9 cellular contexts compared by ENCODE assay signal in the genomic region with DNA sequence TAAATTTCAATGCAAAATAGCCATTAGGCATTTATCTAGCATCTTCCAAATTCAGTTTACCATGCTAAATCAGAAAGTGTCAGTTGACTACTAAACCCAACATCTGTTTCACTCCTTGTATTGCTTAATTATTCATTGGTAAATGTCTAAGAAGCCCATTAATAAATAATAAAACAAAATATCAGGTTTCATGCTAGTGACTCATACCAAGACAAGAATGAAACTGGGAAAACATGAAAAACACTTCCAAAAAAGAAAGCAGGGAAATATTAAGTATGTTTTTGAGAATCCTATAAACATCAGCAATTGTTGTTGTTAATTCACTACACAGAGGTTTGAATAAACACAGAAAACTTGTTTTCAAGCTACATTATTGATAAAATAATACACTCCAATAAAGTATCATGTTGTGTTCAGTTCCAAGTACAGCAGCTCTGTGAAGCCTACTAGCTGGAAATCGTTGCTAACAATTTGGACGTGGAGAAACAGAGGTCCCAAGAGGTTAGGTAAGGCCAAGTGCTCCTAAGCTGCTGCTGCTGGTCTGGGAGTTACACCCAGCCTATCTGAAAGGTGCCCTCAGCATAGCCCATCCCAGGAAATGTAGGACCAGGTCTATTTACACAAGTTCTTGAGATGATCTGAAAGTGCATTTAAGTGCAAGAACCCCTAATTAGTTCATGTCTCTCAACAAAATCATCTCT.
DNase-seq lines count a peak whose midpoint lies in the region; ATAC-seq and TF ChIP-seq lines count a peak whose summit lies in the region.
"Had no signal": no experiment of that assay in that cellular context is flagged by ENCODE, and none has a peak within 500 bp of the region (broad histone marks: within the 10 kb centered on the region; RNA-seq: fewer than 3 reads in every experiment).

No MANE protein-coding gene starts in this region.

- no peak overlapping the region for H3K27ac ChIP-seq in KMS-11
- peak overlapping the region; percentile 37 to 70 (median 60) for H3K27ac ChIP-seq in upper lobe of left lung
- H3K27ac ChIP-seq: prostate gland had no signal

- no peak for TF ChIP-seq POLR2A in upper lobe of left lung (IDR thresholded peaks at IDR 0.05)
- TF ChIP-seq POLR2A in GM18505 (IDR thresholded peaks at IDR 0.05; ENCODE audit: borderline replicate concordance, extremely low read depth, insufficient read depth, insufficient read length) = no peak

- no peak overlapping the region for H3K9ac ChIP-seq in KMS-11

- ATAC-seq in upper lobe of left lung (ENCODE audit: low FRiP score in 2 of 2) = peak in 1 of 2 donors; percentile 53
- no peak for ATAC-seq in GM21723 (IDR thresholded peaks at IDR 0.05; ENCODE audit: unreplicated experiment)
- ATAC-seq in GM18505 (IDR thresholded peaks at IDR 0.05; ENCODE audit: unreplicated experiment) = no peak
- ATAC-seq: stimulated activated naive B cell treated with anti-CD40 and anti-IgM and Interleukin-4, amounts not matched to agents 10 μg/mL and 1 μg/mL and 100 μg/mL, for 72 hours had no signal

- peak; percentile 60 for DNase-seq in astrocyte of the spinal cord (ENCODE audit: low read depth, low spot score)
- peak; percentile 46 for DNase-seq in iris pigment epithelial cell (ENCODE audit: low read depth)
- peak in 1 of 2 donors; percentile 53 for DNase-seq in upper lobe of left lung
- DNase-seq in DMS114 treated with DMSO at 0.1 percent for 48 hours (lab: John Stamatoyannopoulos, UW; ENCODE audit: unreplicated experiment) = no peak
- DNase-seq: stimulated activated naive B cell treated with anti-CD40 and anti-IgM and Interleukin-4, amounts not matched to agents 10 μg/mL and 1 μg/mL and 100 μg/mL, for 72 hours had no signal

- no peaks in the 10 kb centered on the region for H3K79me2 ChIP-seq in KMS-11 (ENCODE audit: insufficient read depth, low read depth)

- no peak overlapping the region for H3K4me3 ChIP-seq in KMS-11 (IDR thresholded peaks at IDR 0.05; ENCODE audit: insufficient read depth, low read depth, low read length)
- no peak overlapping the region for H3K4me3 ChIP-seq in astrocyte of the spinal cord (ENCODE audit: low read depth, low read length)
- H3K4me3 ChIP-seq in upper lobe of left lung = no peak overlapping the region
- H3K4me3 ChIP-seq: prostate gland had no signal

- peak overlapping the region; percentile 11; the same call in 1 of the 2 replicates for H3K4me2 ChIP-seq in KMS-11

- no peak for TF ChIP-seq EP300 in upper lobe of left lung (IDR thresholded peaks at IDR 0.05)

- no peak overlapping the region for H2AFZ ChIP-seq in KMS-11 (ENCODE audit: low read depth)

- H3K27me3 ChIP-seq in KMS-11 (ENCODE audit: insufficient read depth, low read depth) (no peaks in the 10 kb centered on the region), upper lobe of left lung (no peaks in the 10 kb centered on the region)

- H4K20me1 ChIP-seq in KMS-11 (ENCODE audit: insufficient read depth) = no peaks in the 10 kb centered on the region

- TF ChIP-seq CTCF in KMS-11 (conservative IDR thresholded peaks at IDR 0.05; ENCODE audit: low read depth, low read length) (no peak), astrocyte of the spinal cord (IDR thresholded peaks at IDR 0.05; ENCODE audit: low read depth, low read length) (no peak), upper lobe of left lung (IDR thresholded peaks at IDR 0.05) (no peak)

- H3K9me3 ChIP-seq in upper lobe of left lung = no peaks in the 10 kb centered on the region
- H3K9me3 ChIP-seq: prostate gland had no signal

- WGBS in upper lobe of left lung, 2 donors = 23 to 25% methylated on average over 2 of the region's 2 CpGs

- in situ Hi-C loops in astrocyte of the spinal cord (cut with HindIII; ENCODE audit: low sequenced_read_pairs) = no loop called here

- H3K4me1 ChIP-seq in KMS-11 (ENCODE audit: low read depth, poor library complexity, severe bottlenecking) (peaks cover 19% of the 10 kb centered on the region), upper lobe of left lung (peaks cover 63 to 90% (median 69%) of the 10 kb centered on the region in 4 donors)
- H3K4me1 ChIP-seq: prostate gland had no signal

- H3K36me3 ChIP-seq in KMS-11 (ENCODE audit: insufficient read depth) (no peaks in the 10 kb centered on the region), upper lobe of left lung (no peaks in the 10 kb centered on the region)
- H3K36me3 ChIP-seq: prostate gland had no signal
